In the genomic region with DNA sequence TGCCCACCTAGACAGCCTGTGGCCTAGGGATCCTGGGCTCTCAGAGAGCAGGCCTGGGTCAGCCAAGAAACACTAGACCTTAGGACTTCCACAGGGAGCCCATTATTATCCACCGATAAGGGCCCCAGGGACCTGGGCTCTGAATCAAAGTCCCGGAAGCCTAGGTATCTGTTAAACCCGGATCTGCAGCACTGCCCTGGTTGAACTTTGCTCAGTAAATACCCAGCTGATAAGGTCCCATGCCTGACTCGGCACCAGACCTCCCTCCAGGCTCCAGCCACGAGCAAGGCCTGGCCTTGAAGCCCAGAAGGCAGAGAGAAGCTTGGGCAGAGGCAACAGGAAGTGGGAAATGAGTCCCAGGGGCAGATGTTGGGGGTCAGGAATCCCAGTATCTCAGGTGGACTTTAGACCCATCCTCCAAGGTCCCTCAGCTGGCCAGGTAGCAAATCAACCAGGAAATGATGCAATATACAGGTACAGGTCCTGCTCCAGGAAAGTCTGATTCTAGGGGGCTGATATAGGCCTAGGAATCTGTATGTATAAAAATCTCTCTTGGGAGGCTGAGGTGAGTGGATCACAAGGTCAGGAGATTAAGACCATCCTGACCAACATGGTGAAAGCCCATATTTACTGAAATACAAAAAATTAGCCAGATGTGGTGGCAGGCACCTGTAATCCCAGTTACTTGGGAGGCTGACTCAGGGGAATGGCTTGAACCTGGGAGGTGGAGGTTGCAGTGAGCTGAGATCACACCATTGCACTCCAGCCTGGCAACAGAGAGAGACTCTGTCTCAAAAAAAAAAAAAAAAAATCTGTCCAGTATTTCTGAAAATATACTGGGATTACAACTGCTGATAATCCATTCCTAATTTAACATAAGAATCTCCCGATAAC, we compare ENCODE assay signal across 1 cellular context.
TF ChIP-seq lines count a peak whose summit lies in the region.

No MANE protein-coding gene starts in this region.

TF ChIP-seq in HepG2, 621 proteins besides CTCF, POLR2A, EP300 and RAD21 (continued from another document and continues in another):
- TF ChIP-seq, protein P1, sequence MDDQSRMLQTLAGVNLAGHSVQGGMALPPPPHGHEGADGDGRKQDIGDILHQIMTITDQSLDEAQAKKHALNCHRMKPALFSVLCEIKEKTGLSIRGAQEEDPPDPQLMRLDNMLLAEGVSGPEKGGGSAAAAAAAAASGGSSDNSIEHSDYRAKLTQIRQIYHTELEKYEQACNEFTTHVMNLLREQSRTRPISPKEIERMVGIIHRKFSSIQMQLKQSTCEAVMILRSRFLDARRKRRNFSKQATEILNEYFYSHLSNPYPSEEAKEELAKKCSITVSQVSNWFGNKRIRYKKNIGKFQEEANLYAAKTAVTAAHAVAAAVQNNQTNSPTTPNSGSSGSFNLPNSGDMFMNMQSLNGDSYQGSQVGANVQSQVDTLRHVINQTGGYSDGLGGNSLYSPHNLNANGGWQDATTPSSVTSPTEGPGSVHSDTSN (CRISPR knock-in tag; IDR thresholded peaks at IDR 0.05; ENCODE audit: borderline replicate concordance): no peak
- no peak for TF ChIP-seq MBNL3 (CRISPR knock-in tag; conservative IDR thresholded peaks at IDR 0.05)
- TF ChIP-seq MIER3 (CRISPR knock-in tag; IDR thresholded peaks at IDR 0.05; ENCODE audit: borderline replicate concordance): peak; percentile 93; the same call in 1 of the 2 replicates
- no peak for TF ChIP-seq ZNF616 (CRISPR knock-in tag; IDR thresholded peaks at IDR 0.05; ENCODE audit: low read depth)
- TF ChIP-seq, protein P2, sequence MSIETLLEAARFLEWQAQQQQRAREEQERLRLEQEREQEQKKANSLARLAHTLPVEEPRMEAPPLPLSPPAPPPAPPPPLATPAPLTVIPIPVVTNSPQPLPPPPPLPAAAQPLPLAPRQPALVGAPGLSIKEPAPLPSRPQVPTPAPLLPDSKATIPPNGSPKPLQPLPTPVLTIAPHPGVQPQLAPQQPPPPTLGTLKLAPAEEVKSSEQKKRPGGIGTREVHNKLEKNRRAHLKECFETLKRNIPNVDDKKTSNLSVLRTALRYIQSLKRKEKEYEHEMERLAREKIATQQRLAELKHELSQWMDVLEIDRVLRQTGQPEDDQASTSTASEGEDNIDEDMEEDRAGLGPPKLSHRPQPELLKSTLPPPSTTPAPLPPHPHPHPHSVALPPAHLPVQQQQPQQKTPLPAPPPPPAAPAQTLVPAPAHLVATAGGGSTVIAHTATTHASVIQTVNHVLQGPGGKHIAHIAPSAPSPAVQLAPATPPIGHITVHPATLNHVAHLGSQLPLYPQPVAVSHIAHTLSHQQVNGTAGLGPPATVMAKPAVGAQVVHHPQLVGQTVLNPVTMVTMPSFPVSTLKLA (IDR thresholded peaks at IDR 0.05): peak; percentile 38
- peak; percentile 92 for TF ChIP-seq AKAP8 (CRISPR knock-in tag; IDR thresholded peaks at IDR 0.05)
- TF ChIP-seq, protein P3, sequence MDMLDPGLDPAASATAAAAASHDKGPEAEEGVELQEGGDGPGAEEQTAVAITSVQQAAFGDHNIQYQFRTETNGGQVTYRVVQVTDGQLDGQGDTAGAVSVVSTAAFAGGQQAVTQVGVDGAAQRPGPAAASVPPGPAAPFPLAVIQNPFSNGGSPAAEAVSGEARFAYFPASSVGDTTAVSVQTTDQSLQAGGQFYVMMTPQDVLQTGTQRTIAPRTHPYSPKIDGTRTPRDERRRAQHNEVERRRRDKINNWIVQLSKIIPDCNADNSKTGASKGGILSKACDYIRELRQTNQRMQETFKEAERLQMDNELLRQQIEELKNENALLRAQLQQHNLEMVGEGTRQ (IDR thresholded peaks at IDR 0.05; ENCODE audit: low read depth, low read length): no peak
- TF ChIP-seq, protein P3 (CRISPR knock-in tag; IDR thresholded peaks at IDR 0.05; ENCODE audit: borderline replicate concordance): no peak; the same call in 1 of the 2 replicates
- no peak for TF ChIP-seq ARHGAP35 (CRISPR knock-in tag; IDR thresholded peaks at IDR 0.05; ENCODE audit: borderline replicate concordance)
- no peak for TF ChIP-seq EEA1 (CRISPR knock-in tag; IDR thresholded peaks at IDR 0.05; ENCODE audit: borderline replicate concordance)
- peak; percentile 97; the same call in 1 of the 2 replicates for TF ChIP-seq ZNF747 (CRISPR knock-in tag; IDR thresholded peaks at IDR 0.05; ENCODE audit: borderline replicate concordance)
- no peak; the same call in 1 of the 2 replicates for TF ChIP-seq ZNF224 (CRISPR knock-in tag; IDR thresholded peaks at IDR 0.05)
- peak; percentile 94 for TF ChIP-seq ZNF607 (CRISPR knock-in tag; IDR thresholded peaks at IDR 0.05; ENCODE audit: borderline replicate concordance)
- peak; percentile 93 for TF ChIP-seq NR2F6 (IDR thresholded peaks at IDR 0.05)
- TF ChIP-seq NR2F6 (CRISPR knock-in tag; IDR thresholded peaks at IDR 0.05): peak; percentile 94
- TF ChIP-seq ZSCAN25 (CRISPR knock-in tag; IDR thresholded peaks at IDR 0.05): peak; percentile 83
- TF ChIP-seq ZFY (CRISPR knock-in tag; IDR thresholded peaks at IDR 0.05): peak; percentile 83
- TF ChIP-seq, protein P4, sequence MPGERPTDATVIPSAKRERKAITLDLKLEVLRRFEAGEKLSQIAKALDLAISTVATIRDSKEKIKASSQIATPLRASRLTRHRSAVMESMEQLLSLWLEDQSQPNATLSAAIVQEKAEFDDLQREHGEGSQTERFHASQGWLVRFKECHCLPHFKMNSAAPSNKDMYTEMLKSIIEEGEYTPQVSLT (CRISPR knock-in tag; IDR thresholded peaks at IDR 0.05; ENCODE audit: borderline replicate concordance, low read depth): 0 out of 2 replicates have a peak, but pooled peaks have one; percentile 30
- TF ChIP-seq GLI4 (CRISPR knock-in tag; IDR thresholded peaks at IDR 0.05; ENCODE audit: borderline replicate concordance): peak; percentile 56; the same call in 1 of the 2 replicates
- TF ChIP-seq ZNF326 (CRISPR knock-in tag; IDR thresholded peaks at IDR 0.05; ENCODE audit: borderline replicate concordance): no peak
- TF ChIP-seq LCORL (IDR thresholded peaks at IDR 0.05): no peak
- peak; percentile 96 for TF ChIP-seq LCORL (CRISPR knock-in tag; IDR thresholded peaks at IDR 0.05)
- TF ChIP-seq TSC22D2 (CRISPR knock-in tag; IDR thresholded peaks at IDR 0.05; ENCODE audit: borderline replicate concordance): no peak; the same call in 1 of the 2 replicates
- peak; percentile 75; the same call in 1 of the 2 replicates for TF ChIP-seq ZFP37 (CRISPR knock-in tag; IDR thresholded peaks at IDR 0.05; ENCODE audit: borderline replicate concordance)
- TF ChIP-seq ZC3H13 (CRISPR knock-in tag; IDR thresholded peaks at IDR 0.05): no peak
- TF ChIP-seq, protein P5, sequence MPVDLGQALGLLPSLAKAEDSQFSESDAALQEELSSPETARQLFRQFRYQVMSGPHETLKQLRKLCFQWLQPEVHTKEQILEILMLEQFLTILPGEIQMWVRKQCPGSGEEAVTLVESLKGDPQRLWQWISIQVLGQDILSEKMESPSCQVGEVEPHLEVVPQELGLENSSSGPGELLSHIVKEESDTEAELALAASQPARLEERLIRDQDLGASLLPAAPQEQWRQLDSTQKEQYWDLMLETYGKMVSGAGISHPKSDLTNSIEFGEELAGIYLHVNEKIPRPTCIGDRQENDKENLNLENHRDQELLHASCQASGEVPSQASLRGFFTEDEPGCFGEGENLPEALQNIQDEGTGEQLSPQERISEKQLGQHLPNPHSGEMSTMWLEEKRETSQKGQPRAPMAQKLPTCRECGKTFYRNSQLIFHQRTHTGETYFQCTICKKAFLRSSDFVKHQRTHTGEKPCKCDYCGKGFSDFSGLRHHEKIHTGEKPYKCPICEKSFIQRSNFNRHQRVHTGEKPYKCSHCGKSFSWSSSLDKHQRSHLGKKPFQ (CRISPR knock-in tag; IDR thresholded peaks at IDR 0.05; ENCODE audit: insufficient replicate concordance): peak; percentile 91
- TF ChIP-seq CC2D1A (CRISPR knock-in tag; IDR thresholded peaks at IDR 0.05): no peak
- no peak for TF ChIP-seq ZNF678 (CRISPR knock-in tag; IDR thresholded peaks at IDR 0.05)
- peak; percentile 89 for TF ChIP-seq SIX4 (CRISPR knock-in tag; IDR thresholded peaks at IDR 0.05)
- TF ChIP-seq NCOR1 (IDR thresholded peaks at IDR 0.05; ENCODE audit: borderline replicate concordance, low read length): peak; percentile 96
- TF ChIP-seq, protein P6, sequence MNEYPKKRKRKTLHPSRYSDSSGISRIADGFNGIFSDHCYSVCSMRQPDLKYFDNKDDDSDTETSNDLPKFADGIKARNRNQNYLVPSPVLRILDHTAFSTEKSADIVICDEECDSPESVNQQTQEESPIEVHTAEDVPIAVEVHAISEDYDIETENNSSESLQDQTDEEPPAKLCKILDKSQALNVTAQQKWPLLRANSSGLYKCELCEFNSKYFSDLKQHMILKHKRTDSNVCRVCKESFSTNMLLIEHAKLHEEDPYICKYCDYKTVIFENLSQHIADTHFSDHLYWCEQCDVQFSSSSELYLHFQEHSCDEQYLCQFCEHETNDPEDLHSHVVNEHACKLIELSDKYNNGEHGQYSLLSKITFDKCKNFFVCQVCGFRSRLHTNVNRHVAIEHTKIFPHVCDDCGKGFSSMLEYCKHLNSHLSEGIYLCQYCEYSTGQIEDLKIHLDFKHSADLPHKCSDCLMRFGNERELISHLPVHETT (CRISPR knock-in tag; conservative IDR thresholded peaks at IDR 0.05): peak; percentile 78; the same call in 1 of the 2 replicates
- peak; percentile 100 for TF ChIP-seq MED8 (CRISPR knock-in tag; IDR thresholded peaks at IDR 0.05; ENCODE audit: insufficient replicate concordance)
- no peak for TF ChIP-seq HOXA9 (CRISPR knock-in tag; IDR thresholded peaks at IDR 0.05; ENCODE audit: borderline replicate concordance)
- no peak for TF ChIP-seq ZFYVE20 (CRISPR knock-in tag; IDR thresholded peaks at IDR 0.05; ENCODE audit: borderline replicate concordance, low read depth)
- TF ChIP-seq ZNF724P (CRISPR knock-in tag; IDR thresholded peaks at IDR 0.05; ENCODE audit: borderline replicate concordance): no peak; the same call in 1 of the 2 replicates
- TF ChIP-seq ZNF232 (CRISPR knock-in tag; IDR thresholded peaks at IDR 0.05; ENCODE audit: borderline replicate concordance): peak; percentile 96; the same call in 1 of the 2 replicates
- TF ChIP-seq, protein P7, sequence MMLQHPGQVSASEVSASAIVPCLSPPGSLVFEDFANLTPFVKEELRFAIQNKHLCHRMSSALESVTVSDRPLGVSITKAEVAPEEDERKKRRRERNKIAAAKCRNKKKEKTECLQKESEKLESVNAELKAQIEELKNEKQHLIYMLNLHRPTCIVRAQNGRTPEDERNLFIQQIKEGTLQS (CRISPR knock-in tag; IDR thresholded peaks at IDR 0.05): peak; percentile 92
- TF ChIP-seq, protein P8, sequence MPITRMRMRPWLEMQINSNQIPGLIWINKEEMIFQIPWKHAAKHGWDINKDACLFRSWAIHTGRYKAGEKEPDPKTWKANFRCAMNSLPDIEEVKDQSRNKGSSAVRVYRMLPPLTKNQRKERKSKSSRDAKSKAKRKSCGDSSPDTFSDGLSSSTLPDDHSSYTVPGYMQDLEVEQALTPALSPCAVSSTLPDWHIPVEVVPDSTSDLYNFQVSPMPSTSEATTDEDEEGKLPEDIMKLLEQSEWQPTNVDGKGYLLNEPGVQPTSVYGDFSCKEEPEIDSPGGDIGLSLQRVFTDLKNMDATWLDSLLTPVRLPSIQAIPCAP (CRISPR knock-in tag; IDR thresholded peaks at IDR 0.05; ENCODE audit: low read depth): no peak; the same call in 1 of the 2 replicates
- 0 out of 2 replicates have a peak, but pooled peaks have one; percentile 15 for TF ChIP-seq KDM1A (CRISPR knock-in tag; IDR thresholded peaks at IDR 0.05)
- peak; percentile 91 for TF ChIP-seq BRD4 (CRISPR knock-in tag; IDR thresholded peaks at IDR 0.05)
- TF ChIP-seq ZNF839 (CRISPR knock-in tag; IDR thresholded peaks at IDR 0.05; ENCODE audit: borderline replicate concordance): no peak
- no peak for TF ChIP-seq ZNF879 (CRISPR knock-in tag; IDR thresholded peaks at IDR 0.05)
- no peak for TF ChIP-seq ZNF251 (CRISPR knock-in tag; IDR thresholded peaks at IDR 0.05)
- TF ChIP-seq ZNF720 (CRISPR knock-in tag; IDR thresholded peaks at IDR 0.05): no peak
- no peak for TF ChIP-seq ZFP62 (CRISPR knock-in tag; IDR thresholded peaks at IDR 0.05)
- no peak for TF ChIP-seq ZNF841 (CRISPR knock-in tag; IDR thresholded peaks at IDR 0.05; ENCODE audit: borderline replicate concordance)
- TF ChIP-seq, protein P9, sequence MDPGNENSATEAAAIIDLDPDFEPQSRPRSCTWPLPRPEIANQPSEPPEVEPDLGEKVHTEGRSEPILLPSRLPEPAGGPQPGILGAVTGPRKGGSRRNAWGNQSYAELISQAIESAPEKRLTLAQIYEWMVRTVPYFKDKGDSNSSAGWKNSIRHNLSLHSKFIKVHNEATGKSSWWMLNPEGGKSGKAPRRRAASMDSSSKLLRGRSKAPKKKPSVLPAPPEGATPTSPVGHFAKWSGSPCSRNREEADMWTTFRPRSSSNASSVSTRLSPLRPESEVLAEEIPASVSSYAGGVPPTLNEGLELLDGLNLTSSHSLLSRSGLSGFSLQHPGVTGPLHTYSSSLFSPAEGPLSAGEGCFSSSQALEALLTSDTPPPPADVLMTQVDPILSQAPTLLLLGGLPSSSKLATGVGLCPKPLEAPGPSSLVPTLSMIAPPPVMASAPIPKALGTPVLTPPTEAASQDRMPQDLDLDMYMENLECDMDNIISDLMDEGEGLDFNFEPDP (CRISPR knock-in tag; conservative IDR thresholded peaks at IDR 0.05): no peak
- no peak for TF ChIP-seq HMGA1 (CRISPR knock-in tag; conservative IDR thresholded peaks at IDR 0.05)
- no peak for TF ChIP-seq ATAD3A (CRISPR knock-in tag; IDR thresholded peaks at IDR 0.05)
- no peak; the same call in 1 of the 2 replicates for TF ChIP-seq RBFOX2 (IDR thresholded peaks at IDR 0.05; ENCODE audit: low read depth, low read length)
- peak; percentile 81 for TF ChIP-seq ELF4 (CRISPR knock-in tag; IDR thresholded peaks at IDR 0.05; ENCODE audit: borderline replicate concordance)
- TF ChIP-seq ZNF7 (CRISPR knock-in tag; IDR thresholded peaks at IDR 0.05): no peak
- no peak; the same call in 1 of the 2 replicates for TF ChIP-seq STAT5B (CRISPR knock-in tag; IDR thresholded peaks at IDR 0.05)
- no peak for TF ChIP-seq MBD4 (IDR thresholded peaks at IDR 0.05; ENCODE audit: borderline replicate concordance, low read length)
- TF ChIP-seq ZNF670 (CRISPR knock-in tag; IDR thresholded peaks at IDR 0.05; ENCODE audit: borderline replicate concordance): no peak
- TF ChIP-seq, protein P10, sequence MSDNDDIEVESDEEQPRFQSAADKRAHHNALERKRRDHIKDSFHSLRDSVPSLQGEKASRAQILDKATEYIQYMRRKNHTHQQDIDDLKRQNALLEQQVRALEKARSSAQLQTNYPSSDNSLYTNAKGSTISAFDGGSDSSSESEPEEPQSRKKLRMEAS (IDR thresholded peaks at IDR 0.05): no peak
- TF ChIP-seq POLR2G (IDR thresholded peaks at IDR 0.05; ENCODE audit: low read depth, low read length): peak; percentile 80
- no peak for TF ChIP-seq SRSF4 (IDR thresholded peaks at IDR 0.05; ENCODE audit: low read depth, low read length, poor library complexity, severe bottlenecking)
